1 cellular context compared by ENCODE assay signal in the genomic region with DNA sequence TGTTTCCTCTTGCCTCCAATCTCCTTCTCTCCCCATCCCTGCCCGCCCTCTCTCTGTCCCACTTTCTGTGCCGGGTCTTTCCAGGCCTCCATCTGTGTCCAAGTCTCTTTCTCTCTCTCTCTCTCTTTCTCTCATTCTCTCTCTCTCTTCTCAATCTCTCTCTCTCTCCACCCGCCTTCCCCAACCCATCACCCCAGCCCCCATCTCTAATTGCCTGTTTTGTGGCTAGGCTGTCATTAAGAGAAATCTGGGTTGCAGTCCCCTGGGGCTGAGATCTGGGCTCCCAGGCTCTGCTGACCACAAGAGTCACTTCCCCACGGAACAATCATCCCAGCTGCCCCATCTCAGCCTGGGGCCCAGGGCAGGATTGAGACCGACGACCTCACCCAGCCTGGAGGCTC.
TF ChIP-seq lines count a peak whose summit lies in the region.

No MANE protein-coding gene starts in this region.

TF ChIP-seq in GM12878, 131 proteins besides CTCF, POLR2A, EP300 and RAD21 (continued from another document):
- TF ChIP-seq MLLT1 (IDR thresholded peaks at IDR 0.05), result no peak
- no peak for TF ChIP-seq TCF12 (IDR thresholded peaks at IDR 0.05; ENCODE audit: low read depth, low read length)
- TF ChIP-seq MEF2A (IDR thresholded peaks at IDR 0.05; ENCODE audit: insufficient read depth, low read depth, low read length), result no peak
- no peak for TF ChIP-seq FOXK2 (IDR thresholded peaks at IDR 0.05)
- no peak for TF ChIP-seq EGR1 (IDR thresholded peaks at IDR 0.05; ENCODE audit: borderline replicate concordance in 1 of 2, low read depth in 2 of 2, low read length in 2 of 2)
- peak; percentile 90 for TF ChIP-seq MEF2B (IDR thresholded peaks at IDR 0.05; ENCODE audit: partially characterized antibody, poor library complexity, severe bottlenecking)
- TF ChIP-seq MTA2 (IDR thresholded peaks at IDR 0.05; ENCODE audit: low read depth), result peak; percentile 84
- TF ChIP-seq SIN3A (IDR thresholded peaks at IDR 0.05; ENCODE audit: low read depth, low read length), result no peak
- TF ChIP-seq MYB (IDR thresholded peaks at IDR 0.05; ENCODE audit: borderline replicate concordance, low read depth, low read length), result no peak
- TF ChIP-seq SIX5 (IDR thresholded peaks at IDR 0.05; ENCODE audit: low read depth, low read length, severe bottlenecking), result no peak
- TF ChIP-seq RBBP5 (conservative IDR thresholded peaks at IDR 0.05), result no peak
- TF ChIP-seq ZBED1 (IDR thresholded peaks at IDR 0.05; ENCODE audit: borderline replicate concordance), result no peak
- TF ChIP-seq, protein P1, sequence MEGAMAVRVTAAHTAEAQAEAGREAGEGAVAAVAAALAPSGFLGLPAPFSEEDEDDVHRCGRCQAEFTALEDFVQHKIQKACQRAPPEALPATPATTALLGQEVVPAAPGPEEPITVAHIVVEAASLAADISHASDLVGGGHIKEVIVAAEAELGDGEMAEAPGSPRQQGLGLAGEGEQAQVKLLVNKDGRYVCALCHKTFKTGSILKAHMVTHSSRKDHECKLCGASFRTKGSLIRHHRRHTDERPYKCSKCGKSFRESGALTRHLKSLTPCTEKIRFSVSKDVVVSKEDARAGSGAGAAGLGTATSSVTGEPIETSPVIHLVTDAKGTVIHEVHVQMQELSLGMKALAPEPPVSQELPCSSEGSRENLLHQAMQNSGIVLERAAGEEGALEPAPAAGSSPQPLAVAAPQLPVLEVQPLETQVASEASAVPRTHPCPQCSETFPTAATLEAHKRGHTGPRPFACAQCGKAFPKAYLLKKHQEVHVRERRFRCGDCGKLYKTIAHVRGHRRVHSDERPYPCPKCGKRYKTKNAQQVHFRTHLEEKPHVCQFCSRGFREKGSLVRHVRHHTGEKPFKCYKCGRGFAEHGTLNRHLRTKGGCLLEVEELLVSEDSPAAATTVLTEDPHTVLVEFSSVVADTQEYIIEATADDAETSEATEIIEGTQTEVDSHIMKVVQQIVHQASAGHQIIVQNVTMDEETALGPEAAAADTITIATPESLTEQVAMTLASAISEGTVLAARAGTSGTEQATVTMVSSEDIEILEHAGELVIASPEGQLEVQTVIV (IDR thresholded peaks at IDR 0.05; ENCODE audit: borderline replicate concordance, partially characterized antibody), result no peak
- no peak for TF ChIP-seq SMARCA5 (IDR thresholded peaks at IDR 0.05)
- peak; percentile 32 to 49; a peak in 2 of 4 replicates for TF ChIP-seq IKZF2 (IDR thresholded peaks at IDR 0.05)
- TF ChIP-seq NFYA (IDR thresholded peaks at IDR 0.05; ENCODE audit: borderline replicate concordance, low read depth, low read length), result no peak
- no peak for TF ChIP-seq SMAD5 (IDR thresholded peaks at IDR 0.05; ENCODE audit: low read depth)
- TF ChIP-seq IKZF1 (conservative IDR thresholded peaks at IDR 0.05), result peak; percentile 59
- no peak for TF ChIP-seq RELA (IDR thresholded peaks at IDR 0.05; ENCODE audit: borderline replicate concordance, partially characterized antibody)
- TF ChIP-seq BACH1 (IDR thresholded peaks at IDR 0.05; ENCODE audit: borderline replicate concordance), result no peak
- no peak for TF ChIP-seq BCLAF1 (IDR thresholded peaks at IDR 0.05)
- TF ChIP-seq TAF1 (IDR thresholded peaks at IDR 0.05; ENCODE audit: borderline replicate concordance, low read depth, low read length), result no peak
- TF ChIP-seq MYC (IDR thresholded peaks at IDR 0.05; ENCODE audit: insufficient read depth, insufficient read length, insufficient replicate concordance, low read length, severe bottlenecking), result no peak
- no peak for TF ChIP-seq HDAC6 (IDR thresholded peaks at IDR 0.05; ENCODE audit: unreplicated experiment)
- no peak for TF ChIP-seq ZNF217 (IDR thresholded peaks at IDR 0.05)
- peak; percentile 34; the same call in 1 of the 2 replicates for TF ChIP-seq SPI1 (IDR thresholded peaks at IDR 0.05; ENCODE audit: borderline replicate concordance, insufficient read depth, low read depth, low read length)
- TF ChIP-seq E2F8 (IDR thresholded peaks at IDR 0.05; ENCODE audit: low read depth, partially characterized antibody), result no peak
- no peak for TF ChIP-seq SUZ12 (IDR thresholded peaks at IDR 0.05; ENCODE audit: unreplicated experiment)
- TF ChIP-seq, protein P2, sequence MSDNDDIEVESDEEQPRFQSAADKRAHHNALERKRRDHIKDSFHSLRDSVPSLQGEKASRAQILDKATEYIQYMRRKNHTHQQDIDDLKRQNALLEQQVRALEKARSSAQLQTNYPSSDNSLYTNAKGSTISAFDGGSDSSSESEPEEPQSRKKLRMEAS (IDR thresholded peaks at IDR 0.05; ENCODE audit: low read depth, low read length), result no peak
- TF ChIP-seq RUNX3 (IDR thresholded peaks at IDR 0.05; ENCODE audit: low read length), result no peak
- TF ChIP-seq DPF2 (IDR thresholded peaks at IDR 0.05), result no peak
TF ChIP-seq in GM12878: peak in this region for 5.
